In genomic region chr10:29007370-29007747, GRCh38 we compare ENCODE assay signal across 21 cellular contexts.
DNase-seq lines count a peak whose midpoint lies in the region; ATAC-seq, FAIRE-seq and TF ChIP-seq lines count a peak whose summit lies in the region.
"Had no signal": no experiment of that assay in that cellular context is flagged by ENCODE, and none has a peak within 500 bp of the region (broad histone marks: within the 10 kb centered on the region; RNA-seq: fewer than 3 reads in every experiment).

No MANE protein-coding gene starts in this region.

- H2AK5ac ChIP-seq in mesendoderm (ENCODE audit: low read length) = no peak overlapping the region

- H3K4me3 ChIP-seq in A549 (no peak overlapping the region), body of pancreas (no peak overlapping the region), mesendoderm (ENCODE audit: low read length) (no peak overlapping the region), Peyer's patch (no peak overlapping the region)
- H3K4me3 ChIP-seq: BLaER1, GM12878, HAP-1 had no signal

- 94% methylated on average over 9 of the region's 9 CpGs for WGBS in A549 (ENCODE audit: missing lambda C conversion rate)
- 88 to 91% methylated on average over 9 of the region's 9 CpGs for WGBS in body of pancreas, 2 donors
- WGBS in mesendoderm (ENCODE audit: extremely low coverage, insufficient coverage, low lambda C conversion rate) = no CpG with 5 or more reads among the region's 9 CpGs

- H3K27ac ChIP-seq in A549 (peak overlapping the region in 1 of 2 experiments; percentile 3; a peak in 1 of 6 replicates), body of pancreas (peak overlapping the region in 3 of 4 donors; percentile 46 to 69 (median 63)), mesendoderm (ENCODE audit: low read depth, low read length) (no peak overlapping the region), Peyer's patch (no peak overlapping the region)
- H3K27ac ChIP-seq: BLaER1, C4-2B had no signal

- peaks cover 3% of the 10 kb centered on the region for H3K27me3 Mint-ChIP-seq in nephron progenitor cell (ENCODE audit: low read depth, poor library complexity)
- H3K27me3 Mint-ChIP-seq in activated T-helper 1 cell treated with anti-CD3 and anti-CD28 coated beads, Interleukin-12 subunit alpha, Interleukin-12 subunit beta, Interleukin-2, Interleukin-4 antibody, amounts not matched to agents 30 ng/mL and 10 ng/mL and 1 ng/mL, durations not matched to agents 14 hours and 24 hours and 36 hours (ENCODE audit: insufficient read depth) = peaks cover 5% of the 10 kb centered on the region
- H3K27me3 Mint-ChIP-seq: B cell; CD4-positive, CD25-positive, alpha-beta regulatory T cell had no signal

- H3K18ac ChIP-seq in mesendoderm (ENCODE audit: low read length) = peak overlapping the region; percentile 20

- H3K79me2 ChIP-seq in mesendoderm (ENCODE audit: control insufficient read depth, insufficient read depth, low read length) = no peaks in the 10 kb centered on the region

- H3K4me2 ChIP-seq in A549 (peak overlapping the region; percentile 31; the same call in 2 of the 3 replicates), mesendoderm (ENCODE audit: low read length) (no peak overlapping the region)
- H3K4me2 ChIP-seq: BLaER1 had no signal

- no peaks in the 10 kb centered on the region for H3K79me1 ChIP-seq in mesendoderm (ENCODE audit: low read length)

- H2BK5ac ChIP-seq in mesendoderm (ENCODE audit: low read length) = no peak overlapping the region

- intact Hi-C loops in body of pancreas (cut with DNase I) = no loop called here
- intact Hi-C loops in activated T-helper 1 cell treated with anti-CD3 and anti-CD28 coated beads, Interleukin-12 subunit alpha, Interleukin-12 subunit beta, Interleukin-2, Interleukin-4 antibody, amounts not matched to agents 30 ng/mL and 10 ng/mL and 1 ng/mL, durations not matched to agents 14 hours and 24 hours and 36 hours (cut with micrococcal nuclease) = no loop called here

- no peak for FAIRE-seq in A549 (lab: Jason Lieb, UNC)
- FAIRE-seq: G401.6, GM12878, H54 had no signal

- no peak overlapping the region for H4K5ac ChIP-seq in mesendoderm (ENCODE audit: low read length)

- no peak overlapping the region for H3K4ac ChIP-seq in mesendoderm (ENCODE audit: low read depth, low read length)

- POLR2A ChIA-PET in A549 (lab: Yijun Ruan, JAX) = no interaction called here

- H3K4me3 Mint-ChIP-seq in nephron progenitor cell = no peak overlapping the region
- H3K4me3 Mint-ChIP-seq in activated T-helper 1 cell treated with anti-CD3 and anti-CD28 coated beads, Interleukin-12 subunit alpha, Interleukin-12 subunit beta, Interleukin-2, Interleukin-4 antibody, amounts not matched to agents 30 ng/mL and 10 ng/mL and 1 ng/mL, durations not matched to agents 14 hours and 24 hours and 36 hours = no peak overlapping the region
- H3K4me3 Mint-ChIP-seq: B cell; CD4-positive, CD25-positive, alpha-beta regulatory T cell; CD8-positive, alpha-beta T cell; HFFc6 had no signal

- TF ChIP-seq RAD21 in A549 (conservative IDR thresholded peaks at IDR 0.05 in 1 of 2, IDR thresholded peaks at IDR 0.05 in 1 of 2) = no peak

- no peaks in the 10 kb centered on the region for H3K27me3 ChIP-seq in body of pancreas
- no peaks in the 10 kb centered on the region for H3K27me3 ChIP-seq in mesendoderm (ENCODE audit: insufficient read depth, low read length, poor library complexity)
- H3K27me3 ChIP-seq in Peyer's patch = no peaks in the 10 kb centered on the region
- H3K27me3 ChIP-seq: BLaER1 had no signal

- H3K36me3 ChIP-seq in body of pancreas (replicated peaks in 1 of 2; ENCODE audit: insufficient read depth in 1 of 2, low read depth in 2 of 2) (no peaks in the 10 kb centered on the region), mesendoderm (ENCODE audit: control insufficient read depth, insufficient read depth, low read length) (no peaks in the 10 kb centered on the region), Peyer's patch (no peaks in the 10 kb centered on the region)
- H3K36me3 ChIP-seq: BLaER1, HAP-1 had no signal

- peaks cover 13% of the 10 kb centered on the region for H3K9me3 Mint-ChIP-seq in nephron progenitor cell
- H3K9me3 Mint-ChIP-seq in activated T-helper 1 cell treated with anti-CD3 and anti-CD28 coated beads, Interleukin-12 subunit alpha, Interleukin-12 subunit beta, Interleukin-2, Interleukin-4 antibody, amounts not matched to agents 30 ng/mL and 10 ng/mL and 1 ng/mL, durations not matched to agents 14 hours and 24 hours and 36 hours = no peaks in the 10 kb centered on the region
- H3K9me3 Mint-ChIP-seq: HFFc6 had no signal

- no peaks in the 10 kb centered on the region for H3K4me1 Mint-ChIP-seq in nephron progenitor cell
- no peaks in the 10 kb centered on the region for H3K4me1 Mint-ChIP-seq in activated T-helper 1 cell treated with anti-CD3 and anti-CD28 coated beads, Interleukin-12 subunit alpha, Interleukin-12 subunit beta, Interleukin-2, Interleukin-4 antibody, amounts not matched to agents 30 ng/mL and 10 ng/mL and 1 ng/mL, durations not matched to agents 14 hours and 24 hours and 36 hours (ENCODE audit: low read depth)
- H3K4me1 Mint-ChIP-seq: B cell; CD4-positive, CD25-positive, alpha-beta regulatory T cell had no signal

- 0 out of 3 replicates have a peak, but pooled peaks cover 3% of the 10 kb centered on the region for H3K9me3 ChIP-seq in A549
- H3K9me3 ChIP-seq in body of pancreas = no peaks in the 10 kb centered on the region
- no peaks in the 10 kb centered on the region for H3K9me3 ChIP-seq in Peyer's patch
- H3K9me3 ChIP-seq: BLaER1 had no signal

- no peaks in the 10 kb centered on the region for H3K36me3 Mint-ChIP-seq in nephron progenitor cell (ENCODE audit: low read depth)
- no peaks in the 10 kb centered on the region for H3K36me3 Mint-ChIP-seq in activated T-helper 1 cell treated with anti-CD3 and anti-CD28 coated beads, Interleukin-12 subunit alpha, Interleukin-12 subunit beta, Interleukin-2, Interleukin-4 antibody, amounts not matched to agents 30 ng/mL and 10 ng/mL and 1 ng/mL, durations not matched to agents 14 hours and 24 hours and 36 hours (ENCODE audit: low read depth)
- H3K36me3 Mint-ChIP-seq: CD4-positive, CD25-positive, alpha-beta regulatory T cell; CD8-positive, alpha-beta T cell had no signal

- H3K9ac ChIP-seq in mesendoderm (ENCODE audit: low read length) = no peak overlapping the region
- H3K9ac ChIP-seq: BLaER1 had no signal

- H3K23ac ChIP-seq in mesendoderm (ENCODE audit: low read length) = no peak overlapping the region

- DNase-seq in A549 (ENCODE audit: low read depth in 1 of 2, low spot score in 1 of 2) (no peak), body of pancreas (no peak), mesendoderm (no peak), nephron progenitor cell (no peak), GM10266 (ENCODE audit: extremely low spot score) (no peak), globus pallidus (ENCODE audit: low spot score) (no peak), Peyer's patch (no peak)
- DNase-seq in activated T-helper 1 cell treated with anti-CD3 and anti-CD28 coated beads, Interleukin-12 subunit alpha, Interleukin-12 subunit beta, Interleukin-2, Interleukin-4 antibody, amounts not matched to agents 30 ng/mL and 10 ng/mL and 1 ng/mL, durations not matched to agents 14 hours and 24 hours and 36 hours (ENCODE audit: low spot score) = no peak
- DNase-seq: 8988T; CD4-positive, CD25-positive, alpha-beta regulatory T cell; CD8-positive, alpha-beta T cell; DMS153; DND-41; HFFc6 had no signal

- no peak overlapping the region for H2BK120ac ChIP-seq in mesendoderm (ENCODE audit: low read depth, low read length)

- peak overlapping the region; percentile 24 for H3K27ac Mint-ChIP-seq in nephron progenitor cell
- no peak overlapping the region for H3K27ac Mint-ChIP-seq in activated T-helper 1 cell treated with anti-CD3 and anti-CD28 coated beads, Interleukin-12 subunit alpha, Interleukin-12 subunit beta, Interleukin-2, Interleukin-4 antibody, amounts not matched to agents 30 ng/mL and 10 ng/mL and 1 ng/mL, durations not matched to agents 14 hours and 24 hours and 36 hours
- H3K27ac Mint-ChIP-seq: B cell; CD4-positive, CD25-positive, alpha-beta regulatory T cell; CD8-positive, alpha-beta T cell; HFFc6 had no signal

- H2BK15ac ChIP-seq in mesendoderm (replicated peaks; ENCODE audit: low read depth) = no peak overlapping the region

- no peak for TF ChIP-seq POLR2A in A549 (IDR thresholded peaks at IDR 0.05; ENCODE audit: low read length)
- no peak for TF ChIP-seq POLR2A in body of pancreas (IDR thresholded peaks at IDR 0.05)
- TF ChIP-seq POLR2A in Peyer's patch (IDR thresholded peaks at IDR 0.05) = no peak

- H3K4me1 ChIP-seq in A549 = peaks cover 12% of the 10 kb centered on the region
- peaks cover 8% of the 10 kb centered on the region for H3K4me1 ChIP-seq in body of pancreas
- peaks cover 5% of the 10 kb centered on the region for H3K4me1 ChIP-seq in mesendoderm (ENCODE audit: control insufficient read depth, low read depth, low read length)
- no peaks in the 10 kb centered on the region for H3K4me1 ChIP-seq in Peyer's patch
- H3K4me1 ChIP-seq: BLaER1 had no signal

- TF ChIP-seq CTCF in A549 (IDR thresholded peaks at IDR 0.05) = no peak
- no peak for TF ChIP-seq CTCF in body of pancreas (IDR thresholded peaks at IDR 0.05)
- TF ChIP-seq CTCF in nephron progenitor cell (IDR thresholded peaks at IDR 0.05) = no peak
- TF ChIP-seq CTCF in GM10266 (IDR thresholded peaks at IDR 0.05; ENCODE audit: control insufficient read depth, insufficient read depth, low read depth, missing control alignments) = no peak
- TF ChIP-seq CTCF in Peyer's patch (IDR thresholded peaks at IDR 0.05) = no peak

- no peak overlapping the region for H4K8ac ChIP-seq in mesendoderm (ENCODE audit: low read depth, low read length)

- no peak for TF ChIP-seq EP300 in A549 (IDR thresholded peaks at IDR 0.05)

- H3K56ac ChIP-seq in mesendoderm (ENCODE audit: low read length) = no peak overlapping the region

- no peak for ATAC-seq in A549
- ATAC-seq in body of pancreas = no peak
- ATAC-seq: CD8-positive, alpha-beta T cell; GM12878 had no signal

- CTCF ChIA-PET in A549 (lab: Yijun Ruan, JAX) = interaction anchor here (1.6 kb wide), 1 partner anchor 16 kb away, joined by 3 read pairs; no protein-coding TSS in a partner anchor

TF ChIP-seq in A549, 52 proteins besides CTCF, POLR2A, EP300 and RAD21 (continues in another document):
- TF ChIP-seq MYC (IDR thresholded peaks at IDR 0.05; ENCODE audit: borderline replicate concordance, low read length) (no peak), NFE2L2 (conservative IDR thresholded peaks at IDR 0.05; ENCODE audit: low read length) (no peak), ATOH8 (CRISPR knock-in tag; IDR thresholded peaks at IDR 0.05; ENCODE audit: low read depth) (no peak), FOSB (CRISPR knock-in tag; IDR thresholded peaks at IDR 0.05) (no peak)

Comparison
In these comparisons a context has a peak if more than half of its experiments do, and no peak if none do; other contexts are left out.
1. H3K27ac ChIP-seq: peak in body of pancreas (3 of 4); none in mesendoderm (single experiment) and Peyer's patch (0 of 4).